Comparison of ENCODE assay signal across 8 cellular contexts in the genomic region with DNA sequence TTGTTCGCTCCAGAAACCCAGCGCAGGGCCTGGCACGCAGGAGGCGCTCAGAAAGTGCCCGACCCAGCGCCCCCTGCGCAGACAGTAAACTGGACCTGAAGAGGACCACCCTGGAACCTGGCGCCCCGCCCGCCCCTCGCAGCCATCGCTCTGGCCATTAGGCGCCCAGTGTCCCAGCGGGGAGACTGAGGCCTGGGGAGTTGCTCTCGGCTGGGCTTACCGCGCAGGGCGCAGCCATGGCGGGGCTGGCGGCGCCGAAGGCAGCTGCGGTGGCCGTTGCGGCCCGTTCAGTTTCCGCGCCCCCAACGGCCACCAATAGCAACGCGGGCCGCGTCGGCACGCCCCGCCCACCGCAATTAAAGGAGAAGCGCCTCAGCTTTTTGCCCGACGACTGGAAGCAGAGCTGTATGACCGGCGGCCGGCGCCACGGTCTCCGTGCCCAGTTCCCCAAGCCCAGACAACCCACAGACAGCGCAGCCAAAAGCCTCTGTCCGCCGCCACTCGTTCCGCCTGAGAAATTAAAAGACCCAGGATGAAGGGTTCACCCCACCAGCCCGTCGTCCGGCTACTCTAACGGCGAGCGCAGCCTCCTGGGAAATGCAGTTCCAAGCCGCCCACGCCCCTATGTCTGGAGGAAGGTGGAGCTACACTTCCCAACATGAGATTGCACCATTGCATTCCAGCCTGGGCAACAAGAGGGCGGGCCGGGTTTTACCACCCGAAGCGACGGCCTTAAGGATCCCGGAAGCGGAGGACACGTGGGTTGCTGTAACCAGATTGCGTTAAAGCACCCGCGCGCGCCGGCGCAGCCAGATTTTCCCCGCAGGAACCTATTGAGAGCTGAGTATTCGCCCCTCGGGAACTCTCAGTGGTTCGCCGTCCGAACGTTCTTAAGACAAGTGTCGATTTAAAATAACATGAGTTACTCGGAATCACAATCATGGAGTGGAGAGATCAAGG. TPM values are rescaled to one million over a fixed set of nuclear protein-coding genes. Genes with fewer than 3 reads are reported as not detected.
DNase-seq lines count a peak whose midpoint lies in the region; ATAC-seq, FAIRE-seq and TF ChIP-seq lines count a peak whose summit lies in the region.

A gene (minus strand): TSS at position 289 of the 960 bp plus-strand sequence. CDS start 51 bp downstream, at position 238.

- peak within 1 kb of the TSS; percentile 96 for H3K27ac Mint-ChIP-seq in T-helper 2 cell treated with Interferon-gamma antibody and Interleukin-4, amounts not matched to agents 5 μg/mL and 100 μg/mL, for 36 hours

- peaks cover 10% of the 10 kb centered on the region for H3K4me1 ChIP-seq in psoas muscle

- no peak for TF ChIP-seq CTCF in psoas muscle (IDR thresholded peaks at IDR 0.05)

- peak within 1 kb of the TSS; percentile 84 for H3K4me3 ChIP-seq in psoas muscle

- intact Hi-C loops in left ventricle myocardium superior (cut with micrococcal nuclease) (no loop called here), psoas muscle (cut with DNase I) (loop anchor here in 1 of 2 donors (1.0 to 5.0 kb wide), 2 partner anchors 43 to 63 kb away; a partner anchor contains a TSS)

- H3K27me3 ChIP-seq in psoas muscle (ENCODE audit: insufficient read depth in 3 of 3, low read length in 2 of 3), result no peaks in the 10 kb centered on the region

- no peaks in the 10 kb centered on the region for H3K9me3 ChIP-seq in psoas muscle

- H3K27ac ChIP-seq in psoas muscle, result peak within 1 kb of the TSS; percentile 92

- DNase-seq in NCI-H187 treated with DMSO at 0.1 percent for 48 hours (lab: John Stamatoyannopoulos, UW) (peak; percentile 79), anterior cingulate cortex (lab: John Stamatoyannopoulos, UW) (peak; percentile 67 to 99 (median 92)), left ventricle myocardium superior (peak; percentile 96), psoas muscle (peak; percentile 96 to 98), urothelium cell line (ENCODE audit: low spot score) (peak; percentile 95)
- DNase-seq in T-helper 2 cell treated with Interferon-gamma antibody and Interleukin-4, amounts not matched to agents 5 μg/mL and 100 μg/mL, for 36 hours (ENCODE audit: low spot score), result peak; percentile 90

- FAIRE-seq in urothelium cell line (lab: Jason Lieb, UNC), result peak; percentile 95

- no peaks in the 10 kb centered on the region for H3K36me3 ChIP-seq in psoas muscle (ENCODE audit: insufficient read depth in 1 of 2, low read depth in 1 of 2)

- 0% methylated on average over 73 to 83 of the region's 83 CpGs for WGBS in psoas muscle, 3 donors

- ATAC-seq in GM18505 (IDR thresholded peaks at IDR 0.05; ENCODE audit: unreplicated experiment) (peak; percentile 73), HG02970 (IDR thresholded peaks at IDR 0.05; ENCODE audit: low FRiP score, unreplicated experiment) (peak; percentile 79), left ventricle myocardium superior (peak; percentile 98), psoas muscle (peak; percentile 97 to 98 (median 97))

- no peaks in the 10 kb centered on the region for H3K9me3 Mint-ChIP-seq in T-helper 2 cell treated with Interferon-gamma antibody and Interleukin-4, amounts not matched to agents 5 μg/mL and 100 μg/mL, for 36 hours

- H3K4me1 Mint-ChIP-seq in T-helper 2 cell treated with Interferon-gamma antibody and Interleukin-4, amounts not matched to agents 5 μg/mL and 100 μg/mL, for 36 hours (ENCODE audit: low read depth), result peaks cover 22% of the 10 kb centered on the region

- peak within 1 kb of the TSS; percentile 90 for H3K4me3 Mint-ChIP-seq in T-helper 2 cell treated with Interferon-gamma antibody and Interleukin-4, amounts not matched to agents 5 μg/mL and 100 μg/mL, for 36 hours

- peak; percentile 71 for TF ChIP-seq POLR2A in GM18505 (IDR thresholded peaks at IDR 0.05; ENCODE audit: borderline replicate concordance, extremely low read depth, insufficient read depth, insufficient read length)

- peaks cover 2% of the 10 kb centered on the region for H3K36me3 Mint-ChIP-seq in T-helper 2 cell treated with Interferon-gamma antibody and Interleukin-4, amounts not matched to agents 5 μg/mL and 100 μg/mL, for 36 hours (ENCODE audit: low read depth)

- peaks cover 1% of the 10 kb centered on the region for H3K27me3 Mint-ChIP-seq in T-helper 2 cell treated with Interferon-gamma antibody and Interleukin-4, amounts not matched to agents 5 μg/mL and 100 μg/mL, for 36 hours (ENCODE audit: low read depth)

RNA-seq across cellular contexts. Expression of the gene that starts here (rescaled TPM):
- total RNA-seq in left ventricle myocardium superior (1.5 TPM), psoas muscle (1 to 10 TPM; 1.1 to 3.2 (median 1.6) TPM)
- 1 to 10 TPM in 2 of 3 donors, under 1 TPM in 1; 0.87 to 2.9 (median 2.1) TPM for polyA plus RNA-seq in psoas muscle

Comparison
In these comparisons a context has a peak if more than half of its experiments do, and no peak if none do; other contexts are left out.
1. Peak in every context shown above with its lines: DNase-seq, ATAC-seq, H3K4me3 ChIP-seq and H3K27ac ChIP-seq.